Comparison of ENCODE assay signal across 15 cellular contexts in genomic region chr11:121422675-121423074, GRCh38. TPM values are rescaled to one million over a fixed set of nuclear protein-coding genes. Genes with fewer than 3 reads are reported as not detected.
DNase-seq lines count a peak whose midpoint lies in the region; ATAC-seq lines count a peak whose summit lies in the region.
"Had no signal": no experiment of that assay in that cellular context is flagged by ENCODE, and none has a peak within 500 bp of the region (broad histone marks: within the 10 kb centered on the region; RNA-seq: fewer than 3 reads in every experiment).

No MANE protein-coding gene starts in this region.

- H3K4me1 Mint-ChIP-seq in activated CD4-positive, alpha-beta T cell treated with anti-CD3 and anti-CD28 coated beads, Interleukin-2, amount 10 ng/mL, durations not matched to agents 24 days and 14 days = peaks cover 50% of the 10 kb centered on the region

- H3K27me3 Mint-ChIP-seq in activated CD4-positive, alpha-beta T cell treated with anti-CD3 and anti-CD28 coated beads, Interleukin-2, amount 10 ng/mL, durations not matched to agents 24 days and 14 days = no peaks in the 10 kb centered on the region

- peaks cover 9% of the 10 kb centered on the region for H3K9me3 Mint-ChIP-seq in activated CD4-positive, alpha-beta T cell treated with anti-CD3 and anti-CD28 coated beads, Interleukin-2, amount 10 ng/mL, durations not matched to agents 24 days and 14 days

- WGBS in right cardiac atrium = 59% methylated on average over 4 of the region's 4 CpGs

- ATAC-seq in GM19467 (IDR thresholded peaks at IDR 0.05; ENCODE audit: unreplicated experiment) = peak; percentile 49
- peak; percentile 40 for ATAC-seq in HG03565 (IDR thresholded peaks at IDR 0.05; ENCODE audit: unreplicated experiment)
- ATAC-seq in left ventricle myocardium superior = no peak
- ATAC-seq in right cardiac atrium = no peak

- intact Hi-C loops in activated CD4-positive, alpha-beta T cell treated with anti-CD3 and anti-CD28 coated beads, Interleukin-2, amount 10 ng/mL, durations not matched to agents 24 days and 14 days (cut with micrococcal nuclease) = loop anchor here (5.0 kb wide), 1 partner anchor 95 kb away; no protein-coding TSS in a partner anchor
- intact Hi-C loops in left ventricle myocardium superior (cut with micrococcal nuclease) = no loop called here
- intact Hi-C loops in right cardiac atrium (cut with DNase I) = no loop called here

- peaks cover 8% of the 10 kb centered on the region for H3K36me3 Mint-ChIP-seq in activated CD4-positive, alpha-beta T cell treated with anti-CD3 and anti-CD28 coated beads, Interleukin-2, amount 10 ng/mL, durations not matched to agents 24 days and 14 days (ENCODE audit: low read depth)

- H3K9me3 ChIP-seq in right cardiac atrium (ENCODE audit: control insufficient read depth, low read length) = no peaks in the 10 kb centered on the region
- H3K9me3 ChIP-seq: ovary, spleen had no signal

- H3K4me3 Mint-ChIP-seq in activated CD4-positive, alpha-beta T cell treated with anti-CD3 and anti-CD28 coated beads, Interleukin-2, amount 10 ng/mL, durations not matched to agents 24 days and 14 days = peak overlapping the region; percentile 37

- H3K27ac Mint-ChIP-seq in activated CD4-positive, alpha-beta T cell treated with anti-CD3 and anti-CD28 coated beads, Interleukin-2, amount 10 ng/mL, durations not matched to agents 24 days and 14 days = no peak overlapping the region

- DNase-seq in activated CD4-positive, alpha-beta T cell treated with anti-CD3 and anti-CD28 coated beads, Interleukin-2, amount 10 ng/mL, durations not matched to agents 24 days and 14 days = peak; percentile 64
- no peak for DNase-seq in activated CD4-positive, alpha-beta T cell treated with anti-CD3 and anti-CD28 coated beads for 48 hours
- DNase-seq in central memory CD4-positive, alpha-beta T cell = peak; percentile 42
- DNase-seq in left ventricle myocardium superior (no peak), right cardiac atrium (no peak), NCI-H82 (lab: John Stamatoyannopoulos, UW) (no peak)
- DNase-seq: cerebellar nuclear complex, NCI-H1436, NCI-H524 treated with DMSO at 0.1 percent for 48 hours, ovary, spleen, T1000 had no signal

- no peaks in the 10 kb centered on the region for H3K4me1 ChIP-seq in right cardiac atrium (ENCODE audit: control insufficient read depth, insufficient read depth, low read length)

- H3K4me3 ChIP-seq in right cardiac atrium (ENCODE audit: low read length) = no peak overlapping the region
- H3K4me3 ChIP-seq: ovary, spleen had no signal

- no peaks in the 10 kb centered on the region for H3K27me3 ChIP-seq in right cardiac atrium (ENCODE audit: control insufficient read depth, insufficient read depth)
- H3K27me3 ChIP-seq: ovary had no signal

- no peak overlapping the region for H3K27ac ChIP-seq in right cardiac atrium (ENCODE audit: low read length)
- H3K27ac ChIP-seq: ovary, RWPE1 had no signal

RNA-seq across cellular contexts. Expression of gene SORL1, which starts 29.4 kb away (rescaled TPM):
- 28.4 and 30.3 TPM in 2 replicates for total RNA-seq in activated CD4-positive, alpha-beta T cell treated with anti-CD3 and anti-CD28 coated beads, Interleukin-2, amount 10 ng/mL, durations not matched to agents 24 days and 14 days
- total RNA-seq in left ventricle myocardium superior = 11.9 TPM
- total RNA-seq in right cardiac atrium = 1 to 10 TPM; 3.7 to 9.2 (median 5.4) TPM
- polyA plus RNA-seq in right cardiac atrium = 0.57 TPM

Comparison
In these comparisons a context has a peak if more than half of its experiments do, and no peak if none do; other contexts are left out.
1. DNase-seq: peak in activated CD4-positive, alpha-beta T cell treated with anti-CD3 and anti-CD28 coated beads, Interleukin-2, amount 10 ng/mL, durations not matched to agents 24 days and 14 days (single experiment) and central memory CD4-positive, alpha-beta T cell (single experiment); none in activated CD4-positive, alpha-beta T cell treated with anti-CD3 and anti-CD28 coated beads for 48 hours (single experiment), left ventricle myocardium superior (single experiment), right cardiac atrium (0 of 3) and NCI-H82 (single experiment).
2. ATAC-seq: peak in GM19467 (single experiment) and HG03565 (single experiment); none in left ventricle myocardium superior (single experiment) and right cardiac atrium (0 of 2).